In the genomic region with DNA sequence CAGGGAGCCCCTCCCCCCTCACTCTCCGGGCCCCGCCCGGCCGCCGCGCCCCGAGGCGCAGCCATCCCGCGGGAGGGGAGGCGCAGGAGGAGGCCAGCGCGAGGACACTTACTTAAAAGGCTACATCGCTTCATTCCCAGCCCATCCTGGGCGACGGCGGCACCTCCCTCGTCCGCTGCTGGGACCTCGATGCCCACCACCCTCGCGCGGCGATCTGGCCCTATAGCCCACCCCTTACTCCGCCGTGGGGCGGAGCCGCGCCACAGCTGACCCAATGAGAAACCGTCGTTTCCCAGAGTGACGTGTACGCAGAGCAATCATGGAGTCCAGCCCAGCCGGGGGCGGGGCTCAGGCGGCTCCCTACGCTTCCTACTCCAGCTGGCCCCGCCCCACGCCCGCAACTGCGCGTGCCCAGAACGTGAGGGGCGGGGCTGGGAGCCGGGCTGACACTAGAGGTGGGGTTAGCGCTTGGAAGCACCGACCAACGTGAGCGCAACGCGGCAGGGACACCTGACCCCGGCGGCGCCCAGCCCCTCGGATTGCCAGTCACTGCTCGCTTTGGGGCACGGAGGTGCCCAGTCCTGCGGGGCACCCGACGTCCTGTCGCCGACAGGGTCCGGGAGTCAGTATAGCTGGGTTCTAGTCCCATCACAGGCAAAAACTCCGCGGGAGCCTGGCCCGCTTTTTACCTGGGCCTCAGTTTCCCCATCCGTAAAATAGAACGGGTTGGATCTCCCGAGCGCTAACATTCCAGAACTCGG, we compare ENCODE assay signal across 1 cellular context.
TF ChIP-seq lines count a peak whose summit lies in the region.

A gene (minus strand): TSS at position 222 of the 761 bp plus-strand sequence. CDS start 16,165 bp downstream, outside the sequence.

TF ChIP-seq in WTC11, 78 proteins besides CTCF, POLR2A, EP300 and RAD21 (continued from another document):
- TF ChIP-seq, protein P1, sequence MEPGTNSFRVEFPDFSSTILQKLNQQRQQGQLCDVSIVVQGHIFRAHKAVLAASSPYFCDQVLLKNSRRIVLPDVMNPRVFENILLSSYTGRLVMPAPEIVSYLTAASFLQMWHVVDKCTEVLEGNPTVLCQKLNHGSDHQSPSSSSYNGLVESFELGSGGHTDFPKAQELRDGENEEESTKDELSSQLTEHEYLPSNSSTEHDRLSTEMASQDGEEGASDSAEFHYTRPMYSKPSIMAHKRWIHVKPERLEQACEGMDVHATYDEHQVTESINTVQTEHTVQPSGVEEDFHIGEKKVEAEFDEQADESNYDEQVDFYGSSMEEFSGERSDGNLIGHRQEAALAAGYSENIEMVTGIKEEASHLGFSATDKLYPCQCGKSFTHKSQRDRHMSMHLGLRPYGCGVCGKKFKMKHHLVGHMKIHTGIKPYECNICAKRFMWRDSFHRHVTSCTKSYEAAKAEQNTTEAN (CRISPR knock-in tag; IDR thresholded peaks at IDR 0.05): 0 out of 2 replicates have a peak, but pooled peaks have one; percentile 21
- TF ChIP-seq RORB (CRISPR knock-in tag; IDR thresholded peaks at IDR 0.05): no peak
- TF ChIP-seq, protein P2, sequence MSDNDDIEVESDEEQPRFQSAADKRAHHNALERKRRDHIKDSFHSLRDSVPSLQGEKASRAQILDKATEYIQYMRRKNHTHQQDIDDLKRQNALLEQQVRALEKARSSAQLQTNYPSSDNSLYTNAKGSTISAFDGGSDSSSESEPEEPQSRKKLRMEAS (CRISPR knock-in tag; IDR thresholded peaks at IDR 0.05): peak; percentile 31; the same call in 1 of the 2 replicates
